In genomic region chr2:120774557-120775160, GRCh38 we compare ENCODE assay signal across 19 cellular contexts. TPM values are rescaled to one million over a fixed set of nuclear protein-coding genes. Genes with fewer than 3 reads are reported as not detected.
DNase-seq lines count a peak whose midpoint lies in the region; TF ChIP-seq lines count a peak whose summit lies in the region.
"Had no signal": no experiment of that assay in that cellular context is flagged by ENCODE, and none has a peak within 500 bp of the region (broad histone marks: within the 10 kb centered on the region; RNA-seq: fewer than 3 reads in every experiment).

No MANE protein-coding gene starts in this region.

- peaks cover 2% of the 10 kb centered on the region for H3K27me3 Mint-ChIP-seq in glutamatergic neuron (ENCODE audit: unreplicated experiment)
- no peaks in the 10 kb centered on the region for H3K27me3 Mint-ChIP-seq in neural crest cell (ENCODE audit: low read depth)
- no peaks in the 10 kb centered on the region for H3K27me3 Mint-ChIP-seq in T-helper 2 cell treated with Interferon-gamma antibody and Interleukin-4, amounts not matched to agents 5 μg/mL and 100 μg/mL, for 36 hours (ENCODE audit: low read depth)

- H3K27ac Mint-ChIP-seq in glutamatergic neuron (ENCODE audit: unreplicated experiment) (peak overlapping the region; percentile 36), neural crest cell (ENCODE audit: unreplicated experiment) (peak overlapping the region; percentile 68)
- no peak overlapping the region for H3K27ac Mint-ChIP-seq in T-helper 2 cell treated with Interferon-gamma antibody and Interleukin-4, amounts not matched to agents 5 μg/mL and 100 μg/mL, for 36 hours

- H3K4me1 Mint-ChIP-seq in glutamatergic neuron (ENCODE audit: low read depth, unreplicated experiment) (peaks cover 3% of the 10 kb centered on the region), neural crest cell (peaks cover 35% of the 10 kb centered on the region)
- H3K4me1 Mint-ChIP-seq in T-helper 2 cell treated with Interferon-gamma antibody and Interleukin-4, amounts not matched to agents 5 μg/mL and 100 μg/mL, for 36 hours (ENCODE audit: low read depth), result no peaks in the 10 kb centered on the region

- H3K9me3 Mint-ChIP-seq in glutamatergic neuron (ENCODE audit: unreplicated experiment) (no peaks in the 10 kb centered on the region), neural crest cell (no peaks in the 10 kb centered on the region)
- H3K9me3 Mint-ChIP-seq in T-helper 2 cell treated with Interferon-gamma antibody and Interleukin-4, amounts not matched to agents 5 μg/mL and 100 μg/mL, for 36 hours, result no peaks in the 10 kb centered on the region
- H3K9me3 Mint-ChIP-seq: H9 had no signal

- no peak overlapping the region for H3K4me3 Mint-ChIP-seq in glutamatergic neuron (ENCODE audit: unreplicated experiment)
- H3K4me3 Mint-ChIP-seq in neural crest cell, result no peak overlapping the region
- no peak overlapping the region for H3K4me3 Mint-ChIP-seq in T-helper 2 cell treated with Interferon-gamma antibody and Interleukin-4, amounts not matched to agents 5 μg/mL and 100 μg/mL, for 36 hours

- TF ChIP-seq CTCF in glutamatergic neuron (IDR thresholded peaks at IDR 0.05; ENCODE audit: partially characterized antibody, unreplicated experiment), result no peak
- TF ChIP-seq CTCF in neural crest cell (conservative IDR thresholded peaks at IDR 0.05), result no peak

- no peaks in the 10 kb centered on the region for H3K36me3 Mint-ChIP-seq in glutamatergic neuron (ENCODE audit: unreplicated experiment)
- H3K36me3 Mint-ChIP-seq in neural crest cell (ENCODE audit: low read depth), result no peaks in the 10 kb centered on the region
- H3K36me3 Mint-ChIP-seq in T-helper 2 cell treated with Interferon-gamma antibody and Interleukin-4, amounts not matched to agents 5 μg/mL and 100 μg/mL, for 36 hours (ENCODE audit: low read depth), result no peaks in the 10 kb centered on the region

- DNase-seq in EH (ENCODE audit: low read depth) (peak; percentile 35), RPMI7951 (ENCODE audit: low read depth) (peak; percentile 45), glutamatergic neuron (peak; percentile 6), neural crest cell (ENCODE audit: low read depth, low spot score) (no peak), NCI-H1048 (lab: John Stamatoyannopoulos, UW) (no peak), 8988T (no peak)
- no peak for DNase-seq in T-helper 2 cell treated with Interferon-gamma antibody and Interleukin-4, amounts not matched to agents 5 μg/mL and 100 μg/mL, for 36 hours (ENCODE audit: low spot score)
- DNase-seq: ACHN; COR-L47; DMS153; H9; NCI-H1436; NCI-H2029; NCI-H2171; NCI-H446; NK-92 treated with Interleukin-12 subunit alpha and Interleukin-12 subunit beta, amount 100 ng/mL, for 24 hours; RPMI8226; SJCRH30 had no signal

RNA-seq across cellular contexts. Expression of gene GLI2, which starts 39.0 kb away (rescaled TPM):
- 3.2 and 3.9 TPM in 2 replicates for total RNA-seq in RPMI7951 (2014; rRNA removed; shearing (Covaris generic))
- total RNA-seq in glutamatergic neuron (ENCODE audit: unreplicated experiment) (3.9 TPM), neural crest cell (48.8 and 49.1 TPM in 2 replicates)
- total RNA-seq: OCI-LY7 had no signal

Comparison
In these comparisons a context has a peak if more than half of its experiments do, and no peak if none do; other contexts are left out.
1. DNase-seq: peak in EH (single experiment), RPMI7951 (single experiment) and glutamatergic neuron (single experiment); none in neural crest cell (single experiment), NCI-H1048 (single experiment), 8988T (single experiment) and T-helper 2 cell treated with Interferon-gamma antibody and Interleukin-4, amounts not matched to agents 5 μg/mL and 100 μg/mL, for 36 hours (single experiment).
2. RNA of gene GLI2, which starts 39.0 kb away (total RNA-seq): 48.8 to 49.1 TPM in neural crest cell; 3.9 TPM in glutamatergic neuron (single experiment) and 3.2 to 3.9 TPM in RPMI7951; every median in the first group is over 10 times any median in the second.